Comparison of ENCODE assay signal across 8 cellular contexts in the genomic region with DNA sequence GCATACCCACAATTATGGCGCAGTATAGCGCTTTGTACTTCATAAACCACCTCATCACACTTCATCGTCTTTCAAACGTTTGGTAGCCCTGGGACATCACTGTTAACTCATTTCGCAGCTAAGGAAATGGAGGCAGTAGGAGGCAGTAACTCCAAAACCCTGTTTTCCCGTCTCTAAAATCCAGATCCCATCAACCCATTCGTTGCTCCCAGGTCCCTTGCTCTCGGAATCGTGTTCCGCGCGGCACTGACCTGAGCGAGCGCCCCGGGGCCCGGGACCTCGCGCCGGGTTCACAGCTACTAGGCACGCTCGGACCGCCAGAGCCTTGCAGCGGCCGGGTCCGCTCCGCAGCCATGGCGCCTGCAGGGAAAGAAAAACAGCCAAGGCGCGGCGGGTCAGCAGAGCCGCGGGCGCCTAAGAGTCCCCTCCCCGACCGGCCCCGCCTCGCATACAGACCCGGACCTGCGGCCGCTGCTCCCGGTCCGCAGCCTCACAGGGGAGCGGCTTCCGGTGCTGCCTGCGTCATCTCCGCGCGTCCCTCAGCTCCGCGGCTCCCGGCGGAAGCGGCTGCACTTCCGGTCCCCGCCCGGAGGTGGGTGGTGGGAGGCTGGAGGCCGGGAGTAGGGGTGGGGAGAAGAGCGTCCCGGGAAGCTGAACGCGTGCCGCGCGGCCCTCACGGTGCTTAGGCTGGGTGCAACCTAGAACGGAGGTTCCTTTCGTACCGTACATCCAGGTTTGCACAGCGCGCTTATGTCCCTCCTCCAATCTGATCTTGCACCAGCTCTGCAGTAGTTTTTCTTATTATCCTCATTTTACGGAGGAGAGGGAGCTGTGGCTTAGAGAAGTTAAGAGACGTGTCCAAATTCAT. TPM values are rescaled to one million over a fixed set of nuclear protein-coding genes. Genes with fewer than 3 reads are reported as not detected.
DNase-seq lines count a peak whose midpoint lies in the region; ATAC-seq and TF ChIP-seq lines count a peak whose summit lies in the region.

FBXW2 (minus strand) TSS at position 519 of the 868 bp plus-strand sequence. CDS start 5,158 bp downstream, outside the sequence.

- H3K36me3 Mint-ChIP-seq in CD14-positive monocyte, result peaks cover 17 to 24% of the 10 kb centered on the region in 2 donors
- peaks cover 35% of the 10 kb centered on the region for H3K36me3 Mint-ChIP-seq in activated CD8-positive, alpha-beta T cell treated with anti-CD3 and anti-CD28 coated beads for 36 hours (ENCODE audit: low read depth)

- peaks cover 35% of the 10 kb centered on the region for H3K4me1 Mint-ChIP-seq in CD14-positive monocyte
- H3K4me1 Mint-ChIP-seq in activated CD8-positive, alpha-beta T cell treated with anti-CD3 and anti-CD28 coated beads for 36 hours (ENCODE audit: low read depth), result peaks cover 46% of the 10 kb centered on the region

- peak in 1 of 2 donors; percentile 27 for TF ChIP-seq POLR2A in lower leg skin (IDR thresholded peaks at IDR 0.05)

- peak within 1 kb of the TSS; percentile 89 to 97 (median 96) for H3K27ac Mint-ChIP-seq in CD14-positive monocyte
- H3K27ac Mint-ChIP-seq in activated CD8-positive, alpha-beta T cell treated with anti-CD3 and anti-CD28 coated beads for 36 hours, result peak within 1 kb of the TSS; percentile 97

- H3K4me1 ChIP-seq in duodenal mucosa (ENCODE audit: control insufficient read depth in 1 of 2, insufficient read depth in 2 of 2, low read length in 2 of 2), result peaks cover 27 to 34% of the 10 kb centered on the region in 2 donors

- no peaks in the 10 kb centered on the region for H3K27me3 ChIP-seq in duodenal mucosa (ENCODE audit: control insufficient read depth in 1 of 2, insufficient read depth in 2 of 2, low read length in 2 of 2)

- CTCF ChIA-PET in activated CD8-positive, alpha-beta T cell treated with anti-CD3 and anti-CD28 coated beads for 36 hours (lab: Charles Lee), result interaction anchor here (0.8 to 1.4 kb wide), 7 partner anchors 14 to 267 kb away, joined by 3 to 7 read pairs (median 3); partner anchors contain the start of gene TRAF1

- peak within 1 kb of the TSS; percentile 77 to 89 for H3K9ac ChIP-seq in duodenal mucosa (ENCODE audit: low read depth in 1 of 2, low read length in 2 of 2)

- 1% methylated on average over 38 to 51 of the region's 72 CpGs for WGBS in lower leg skin, 2 donors

- ATAC-seq in GM19395 (IDR thresholded peaks at IDR 0.05; ENCODE audit: unreplicated experiment), result peak; percentile 86
- peak; percentile 72 for ATAC-seq in HG03558 (IDR thresholded peaks at IDR 0.05; ENCODE audit: extremely low read depth, unreplicated experiment)
- ATAC-seq in activated CD8-positive, alpha-beta T cell treated with anti-CD3 and anti-CD28 coated beads for 36 hours, result peak; percentile 94

- no peaks in the 10 kb centered on the region for H3K9me3 ChIP-seq in duodenal mucosa (ENCODE audit: control insufficient read depth in 1 of 2, low read length in 2 of 2)

- no peaks in the 10 kb centered on the region for H3K36me3 ChIP-seq in duodenal mucosa (ENCODE audit: control insufficient read depth in 1 of 2, insufficient read depth in 2 of 2, low read length in 2 of 2)

- H3K4me3 ChIP-seq in duodenal mucosa (ENCODE audit: low read depth in 1 of 2, low read length in 2 of 2) (peak within 1 kb of the TSS; percentile 85 to 91), lower leg skin (ENCODE audit: low read depth, poor library complexity, severe bottlenecking) (peak within 1 kb of the TSS; percentile 86)

- no peaks in the 10 kb centered on the region for H3K27me3 Mint-ChIP-seq in CD14-positive monocyte (ENCODE audit: low read depth in 3 of 3)
- no peaks in the 10 kb centered on the region for H3K27me3 Mint-ChIP-seq in activated CD8-positive, alpha-beta T cell treated with anti-CD3 and anti-CD28 coated beads for 36 hours

- TF ChIP-seq CTCF in CD14-positive monocyte (IDR thresholded peaks at IDR 0.05) (no peak), lower leg skin (IDR thresholded peaks at IDR 0.05) (no peak)
- TF ChIP-seq CTCF in activated CD8-positive, alpha-beta T cell treated with anti-CD3 and anti-CD28 coated beads for 36 hours (IDR thresholded peaks at IDR 0.05), result no peak

- DNase-seq in CD14-positive monocyte (ENCODE audit: low spot score), result peak; percentile 86
- peak; percentile 94 for DNase-seq in NCI-H82 (lab: John Stamatoyannopoulos, UW)
- peak; percentile 91 for DNase-seq in activated CD8-positive, alpha-beta T cell treated with anti-CD3 and anti-CD28 coated beads for 36 hours
- peak; percentile 86 to 98 for DNase-seq in lower leg skin (ENCODE audit: low spot score in 2 of 2)
- DNase-seq in stimulated activated CD4-positive, alpha-beta T cell treated with anti-CD3 and anti-CD28 coated beads, Interleukin-4, amount 100 ng/mL, for 4 hours, result peak; percentile 82 to 87

- peak within 1 kb of the TSS; percentile 86 to 93 for H3K4me3 Mint-ChIP-seq in CD14-positive monocyte
- H3K4me3 Mint-ChIP-seq in activated CD8-positive, alpha-beta T cell treated with anti-CD3 and anti-CD28 coated beads for 36 hours, result peak within 1 kb of the TSS; percentile 99

- no peaks in the 10 kb centered on the region for H3K9me3 Mint-ChIP-seq in CD14-positive monocyte
- H3K9me3 Mint-ChIP-seq in activated CD8-positive, alpha-beta T cell treated with anti-CD3 and anti-CD28 coated beads for 36 hours, result no peaks in the 10 kb centered on the region

- peak within 1 kb of the TSS; percentile 89 for H3K27ac ChIP-seq in duodenal mucosa (ENCODE audit: low read depth, low read length)

- POLR2A ChIA-PET in activated CD8-positive, alpha-beta T cell treated with anti-CD3 and anti-CD28 coated beads for 36 hours (lab: Charles Lee), result interaction anchor here (0.7 to 4.3 kb wide), 28 partner anchors 8 to 281 kb away, joined by 3 to 20 read pairs (median 4); partner anchors contain the start of genes CNTRL, PHF19 and PSMD5

- intact Hi-C loops in CD14-positive monocyte (cut with micrococcal nuclease), result loop anchor here in 1 of 2 donors (10.0 kb wide), 1 partner anchor 52 kb away; the partner anchor contains the start of gene PSMD5
- intact Hi-C loops in activated CD8-positive, alpha-beta T cell treated with anti-CD3 and anti-CD28 coated beads for 36 hours (cut with micrococcal nuclease), result no loop called here
- intact Hi-C loops in lower leg skin (cut with DNase I; ENCODE audit: low total_unique reads), result no loop called here

RNA-seq across cellular contexts. Expression of gene FBXW2, which starts in this region (rescaled TPM):
- 10 to 100 TPM; 20.0 to 30.8 TPM for polyA plus RNA-seq in CD14-positive monocyte
- 10 to 100 TPM; 68.8 to 68.9 TPM for total RNA-seq in activated CD8-positive, alpha-beta T cell treated with anti-CD3 and anti-CD28 coated beads for 36 hours
- 10 to 100 TPM; 25.9 to 49.6 (median 46.4) TPM for total RNA-seq in lower leg skin

Comparison
In these comparisons a context has a peak if more than half of its experiments do, and no peak if none do; other contexts are left out.
1. Peak in every context shown above with its lines: DNase-seq, ATAC-seq, H3K4me3 ChIP-seq and H3K27ac ChIP-seq.